ENCODE assay signal across 8 cellular contexts in the genomic region with DNA sequence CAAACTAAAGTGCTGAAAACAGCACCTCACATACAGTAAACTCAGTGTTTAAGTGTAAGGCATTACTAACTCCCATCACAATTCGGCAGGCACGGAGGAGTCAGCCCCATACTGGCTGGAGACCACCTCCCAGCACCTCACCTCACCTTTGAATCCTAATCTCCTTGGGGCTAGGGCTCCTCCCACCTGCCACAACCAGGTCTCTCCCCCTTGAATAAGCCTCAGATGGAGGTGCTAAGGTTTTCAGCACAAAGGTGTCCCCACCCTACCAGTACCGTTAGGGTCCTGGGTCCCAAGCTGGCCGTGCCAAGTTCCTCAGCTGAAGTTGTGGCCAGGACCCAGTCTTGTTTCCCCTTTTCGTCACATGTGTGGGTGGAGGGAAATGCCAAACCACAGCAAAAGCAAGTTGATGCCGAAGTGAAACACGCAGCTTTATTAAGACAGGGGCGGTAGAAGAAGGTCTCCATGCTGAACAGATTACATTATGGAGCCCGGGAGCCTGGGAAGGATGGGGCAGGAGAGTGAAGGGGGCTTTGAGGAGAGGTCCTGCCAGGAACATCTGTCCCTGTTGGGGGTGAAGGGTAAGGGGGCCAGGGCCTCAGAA. TPM values are rescaled to one million over a fixed set of nuclear protein-coding genes. Genes with fewer than 3 reads are reported as not detected.
A peak's percentile ranks its signal among the peaks of the same experiment; 100 is the strongest.
DNase-seq lines count a peak whose midpoint lies in the region; ATAC-seq and TF ChIP-seq lines count a peak whose summit lies in the region.

A gene with protein sequence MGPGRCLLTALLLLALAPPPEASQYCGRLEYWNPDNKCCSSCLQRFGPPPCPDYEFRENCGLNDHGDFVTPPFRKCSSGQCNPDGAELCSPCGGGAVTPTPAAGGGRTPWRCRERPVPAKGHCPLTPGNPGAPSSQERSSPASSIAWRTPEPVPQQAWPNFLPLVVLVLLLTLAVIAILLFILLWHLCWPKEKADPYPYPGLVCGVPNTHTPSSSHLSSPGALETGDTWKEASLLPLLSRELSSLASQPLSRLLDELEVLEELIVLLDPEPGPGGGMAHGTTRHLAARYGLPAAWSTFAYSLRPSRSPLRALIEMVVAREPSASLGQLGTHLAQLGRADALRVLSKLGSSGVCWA (minus strand): TSS at position 332 of the 604 bp plus-strand sequence. CDS start 1,272 bp downstream, outside the sequence.

- no peak for TF ChIP-seq CTCF in VCaP (conservative IDR thresholded peaks at IDR 0.05)
- no peak for TF ChIP-seq CTCF in coronary artery (IDR thresholded peaks at IDR 0.05)
- no peak for TF ChIP-seq CTCF in progenitor cell of endocrine pancreas (IDR thresholded peaks at IDR 0.05; ENCODE audit: unreplicated experiment)

- no peak for DNase-seq in HAP-1 (ENCODE audit: low spot score in 2 of 2)
- no peak for DNase-seq in coronary artery (ENCODE audit: low spot score)
- no peak for DNase-seq in progenitor cell of endocrine pancreas (ENCODE audit: low spot score, unreplicated experiment)
- no peak for DNase-seq in SK-N-DZ (ENCODE audit: low spot score)
- no peak for DNase-seq in dedifferentiated amniotic fluid mesenchymal stem cell (ENCODE audit: extremely low spot score)

- peaks cover 4% of the 10 kb centered on the region for H3K36me3 Mint-ChIP-seq in progenitor cell of endocrine pancreas (ENCODE audit: insufficient read depth)

- peaks cover 22% of the 10 kb centered on the region for H3K36me3 ChIP-seq in HAP-1 (replicated peaks)

- ATAC-seq in GM19324 (IDR thresholded peaks at IDR 0.05; ENCODE audit: low FRiP score, unreplicated experiment) = no peak
- ATAC-seq in HG02798 (IDR thresholded peaks at IDR 0.05; ENCODE audit: poor library complexity, unreplicated experiment) = no peak

- H3K27me3 ChIP-seq in HAP-1 (ENCODE audit: low read depth) = no peaks in the 10 kb centered on the region

- peaks cover 19% of the 10 kb centered on the region for H3K4me1 Mint-ChIP-seq in progenitor cell of endocrine pancreas (ENCODE audit: low read depth)

- H3K27ac ChIP-seq in VCaP = peak within 1 kb of the TSS; percentile 85
- peak within 1 kb of the TSS; percentile 57 to 87 for H3K27ac ChIP-seq in coronary artery

- no peaks in the 10 kb centered on the region for H3K27me3 Mint-ChIP-seq in progenitor cell of endocrine pancreas

- H3K4me3 ChIP-seq in HAP-1 (peak within 1 kb of the TSS; percentile 57), coronary artery (peak within 1 kb of the TSS; percentile 77)

- no peaks in the 10 kb centered on the region for H3K9me3 Mint-ChIP-seq in progenitor cell of endocrine pancreas (ENCODE audit: low read depth)

- in situ Hi-C loops in HAP-1 (cut with MboI; ENCODE audit: low sequenced_read_pairs) = no loop called here

- H3K9me3 ChIP-seq in HAP-1 = no peaks in the 10 kb centered on the region

- H3K27ac Mint-ChIP-seq in progenitor cell of endocrine pancreas = peak within 1 kb of the TSS; percentile 31

- H3K4me1 ChIP-seq in HAP-1 = peaks cover 11% of the 10 kb centered on the region

- H3K4me3 Mint-ChIP-seq in progenitor cell of endocrine pancreas (ENCODE audit: low read depth) = peak within 1 kb of the TSS; percentile 44

RNA-seq across cellular contexts. Expression of the gene that starts here (rescaled TPM):
- total RNA-seq in progenitor cell of endocrine pancreas = 5.1 TPM in 2 replicates
- polyA plus RNA-seq in SK-N-DZ (2014; cell fraction: cytosol; rRNA removed) = 22.5 and 25.0 TPM in 2 replicates
- polyA plus RNA-seq in SK-N-DZ (2014; cell fraction: nucleus; rRNA removed) = 14.4 and 27.5 TPM in 2 replicates
